In genomic region chr7:129530881-129531391, GRCh38 we compare ENCODE assay signal across 10 cellular contexts. TPM values are rescaled to one million over a fixed set of nuclear protein-coding genes. Genes with fewer than 3 reads are reported as not detected.
DNase-seq lines count a peak whose midpoint lies in the region; ATAC-seq lines count a peak whose summit lies in the region.
"Had no signal": no experiment of that assay in that cellular context is flagged by ENCODE, and none has a peak within 500 bp of the region (broad histone marks: within the 10 kb centered on the region; RNA-seq: fewer than 3 reads in every experiment).

No MANE protein-coding gene starts in this region.

- no peaks in the 10 kb centered on the region for H3K36me3 Mint-ChIP-seq in activated T-cell treated with anti-CD3 and anti-CD28 coated beads, Interleukin-2, amount 50 U/mL, for 4 hours (ENCODE audit: insufficient read depth)
- H3K36me3 Mint-ChIP-seq in stimulated activated memory B cell treated with anti-CD40 and anti-IgM and Interleukin-4, amounts not matched to agents 10 μg/mL and 1 μg/mL and 100 μg/mL, for 72 hours: no peaks in the 10 kb centered on the region

- H3K4me3 Mint-ChIP-seq in activated T-cell treated with anti-CD3 and anti-CD28 coated beads, Interleukin-2, amount 50 U/mL, for 4 hours: no peak overlapping the region
- H3K4me3 Mint-ChIP-seq in stimulated activated memory B cell treated with anti-CD40 and anti-IgM and Interleukin-4, amounts not matched to agents 10 μg/mL and 1 μg/mL and 100 μg/mL, for 72 hours: no peak overlapping the region

- ATAC-seq in activated T-cell treated with anti-CD3 and anti-CD28 coated beads, Interleukin-2, amount 50 U/mL, for 4 hours: peak; percentile 99
- ATAC-seq in stimulated activated memory B cell treated with anti-CD40 and anti-IgM and Interleukin-4, amounts not matched to agents 10 μg/mL and 1 μg/mL and 100 μg/mL, for 72 hours: peak; percentile 77
- no peak for ATAC-seq in GM19397 (IDR thresholded peaks at IDR 0.05; ENCODE audit: unreplicated experiment)
- ATAC-seq: left cardiac atrium had no signal

- H3K4me1 Mint-ChIP-seq in activated T-cell treated with anti-CD3 and anti-CD28 coated beads, Interleukin-2, amount 50 U/mL, for 4 hours (ENCODE audit: low read depth): peaks cover 7% of the 10 kb centered on the region
- H3K4me1 Mint-ChIP-seq in stimulated activated memory B cell treated with anti-CD40 and anti-IgM and Interleukin-4, amounts not matched to agents 10 μg/mL and 1 μg/mL and 100 μg/mL, for 72 hours: peaks cover 4% of the 10 kb centered on the region

- no peak overlapping the region for H3K27ac Mint-ChIP-seq in stimulated activated memory B cell treated with anti-CD40 and anti-IgM and Interleukin-4, amounts not matched to agents 10 μg/mL and 1 μg/mL and 100 μg/mL, for 72 hours

- H3K27me3 Mint-ChIP-seq in activated T-cell treated with anti-CD3 and anti-CD28 coated beads, Interleukin-2, amount 50 U/mL, for 4 hours (ENCODE audit: low read depth): peaks cover 5% of the 10 kb centered on the region
- H3K27me3 Mint-ChIP-seq in stimulated activated memory B cell treated with anti-CD40 and anti-IgM and Interleukin-4, amounts not matched to agents 10 μg/mL and 1 μg/mL and 100 μg/mL, for 72 hours: peaks cover 11% of the 10 kb centered on the region

- no peaks in the 10 kb centered on the region for H3K9me3 Mint-ChIP-seq in activated T-cell treated with anti-CD3 and anti-CD28 coated beads, Interleukin-2, amount 50 U/mL, for 4 hours
- H3K9me3 Mint-ChIP-seq in stimulated activated memory B cell treated with anti-CD40 and anti-IgM and Interleukin-4, amounts not matched to agents 10 μg/mL and 1 μg/mL and 100 μg/mL, for 72 hours: no peaks in the 10 kb centered on the region

- peak; percentile 23 to 36 for DNase-seq in activated CD4-positive, alpha-beta T cell treated with anti-CD3 and anti-CD28 coated beads for 24 hours (ENCODE audit: low read depth in 2 of 2)
- DNase-seq in activated CD4-positive, alpha-beta T cell treated with anti-CD3 and anti-CD28 coated beads, Interleukin-2, amount 50 U/mL, for 1 hour: no peak
- peak; percentile 27 for DNase-seq in activated T-cell treated with anti-CD3 and anti-CD28 coated beads, Interleukin-2, amount 50 U/mL, for 4 hours
- DNase-seq in islet precursor cell (peak; percentile 67), hypothalamus (lab: John Stamatoyannopoulos, UW) (no peak), foreskin melanocyte (no peak)
- DNase-seq: left cardiac atrium had no signal

RNA-seq across cellular contexts. Expression of gene SMKR1, which starts 28.6 kb away (rescaled TPM):
- 1 to 10 TPM; 5.1 to 7.9 (median 6.2) TPM for total RNA-seq in activated T-cell treated with anti-CD3 and anti-CD28 coated beads, Interleukin-2, amount 50 U/mL, for 4 hours
- total RNA-seq: left cardiac atrium, thoracic aorta had no signal

Comparison
In these comparisons a context has a peak if more than half of its experiments do, and no peak if none do; other contexts are left out.
1. DNase-seq: peak in activated CD4-positive, alpha-beta T cell treated with anti-CD3 and anti-CD28 coated beads for 24 hours (2 of 2), activated T-cell treated with anti-CD3 and anti-CD28 coated beads, Interleukin-2, amount 50 U/mL, for 4 hours (single experiment) and islet precursor cell (single experiment); none in activated CD4-positive, alpha-beta T cell treated with anti-CD3 and anti-CD28 coated beads, Interleukin-2, amount 50 U/mL, for 1 hour (single experiment), hypothalamus (0 of 51) and foreskin melanocyte (single experiment).